Comparison of ENCODE assay signal across 2 cellular contexts in the genomic region with DNA sequence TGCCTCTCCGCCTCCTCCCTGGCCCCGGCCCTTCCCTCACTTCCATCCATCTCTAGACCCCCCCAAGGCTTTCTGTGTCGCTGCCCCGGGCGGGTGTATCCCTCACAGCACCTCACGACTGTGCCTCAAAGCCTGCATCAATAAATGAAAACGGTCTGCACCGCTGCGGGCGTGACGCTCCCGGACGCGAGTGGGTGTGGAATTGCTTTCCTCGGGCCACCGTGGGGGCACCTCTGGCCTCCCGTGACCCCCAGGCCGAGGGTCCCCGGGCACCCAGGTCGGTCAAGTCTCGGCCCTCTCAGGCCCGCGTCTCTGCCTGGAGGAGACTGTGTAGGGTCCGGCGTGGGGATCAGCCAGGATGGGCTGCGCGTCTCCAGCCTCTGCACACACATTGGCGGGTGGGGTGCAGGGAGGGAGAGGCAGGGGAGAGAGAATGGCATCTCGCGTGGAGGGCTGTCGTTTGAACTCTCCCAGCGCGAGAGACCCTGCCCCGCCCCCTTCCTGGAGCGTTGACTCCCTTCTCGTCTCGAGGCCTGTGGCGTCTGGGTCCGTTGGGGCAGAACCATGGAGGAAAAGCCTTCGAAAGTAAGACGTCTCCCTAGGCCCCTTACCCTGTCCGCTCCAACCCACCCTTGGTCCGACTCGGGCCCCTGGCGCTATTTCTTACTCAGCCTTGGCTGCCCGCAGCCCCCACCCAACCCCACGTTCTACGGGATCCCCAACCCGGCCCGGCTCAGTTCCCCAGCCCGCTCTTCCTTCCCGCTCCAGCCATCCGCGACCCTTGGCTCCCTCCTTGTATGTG.
TF ChIP-seq lines count a peak whose summit lies in the region.

A gene with protein sequence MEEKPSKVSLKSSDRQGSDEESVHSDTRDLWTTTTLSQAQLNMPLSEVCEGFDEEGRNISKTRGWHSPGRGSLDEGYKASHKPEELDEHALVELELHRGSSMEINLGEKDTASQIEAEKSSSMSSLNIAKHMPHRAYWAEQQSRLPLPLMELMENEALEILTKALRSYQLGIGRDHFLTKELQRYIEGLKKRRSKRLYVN (plus strand): TSS at position 512 of the 802 bp plus-strand sequence. CDS start 53 bp downstream, at position 565.

TF ChIP-seq in GM12878, 131 proteins besides CTCF, POLR2A, EP300 and RAD21:
- no peak for TF ChIP-seq BACH1 (IDR thresholded peaks at IDR 0.05; ENCODE audit: borderline replicate concordance)
- TF ChIP-seq SUZ12 (IDR thresholded peaks at IDR 0.05; ENCODE audit: unreplicated experiment) = peak; percentile 54

TF ChIP-seq in HepG2, 621 proteins besides CTCF, POLR2A, EP300 and RAD21 (continues in another document):
- TF ChIP-seq ZNF160 (CRISPR knock-in tag; IDR thresholded peaks at IDR 0.05) = no peak
- TF ChIP-seq, protein P1, sequence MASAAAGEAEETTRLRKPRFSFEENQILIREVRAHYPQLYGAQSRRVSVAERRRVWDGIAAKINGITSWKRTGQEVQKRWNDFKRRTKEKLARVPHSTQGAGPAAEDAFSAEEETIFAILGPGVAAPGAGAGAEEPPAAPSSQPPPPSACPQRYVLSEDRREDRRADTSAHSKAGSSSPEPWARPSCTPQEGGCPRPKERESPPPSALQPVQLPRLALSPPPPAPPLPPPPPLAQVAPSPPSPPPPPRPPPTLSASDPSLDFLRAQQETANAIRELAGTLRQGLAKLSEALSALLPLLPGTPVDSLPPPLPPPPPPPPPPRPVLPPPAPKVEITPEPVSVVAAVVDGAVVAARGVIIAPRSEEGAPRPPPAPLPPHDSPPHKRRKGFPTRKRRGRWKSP (CRISPR knock-in tag; IDR thresholded peaks at IDR 0.05) = no peak
- no peak for TF ChIP-seq CREM (IDR thresholded peaks at IDR 0.05)
- no peak for TF ChIP-seq CREM (CRISPR knock-in tag; IDR thresholded peaks at IDR 0.05)
- TF ChIP-seq, protein P2, sequence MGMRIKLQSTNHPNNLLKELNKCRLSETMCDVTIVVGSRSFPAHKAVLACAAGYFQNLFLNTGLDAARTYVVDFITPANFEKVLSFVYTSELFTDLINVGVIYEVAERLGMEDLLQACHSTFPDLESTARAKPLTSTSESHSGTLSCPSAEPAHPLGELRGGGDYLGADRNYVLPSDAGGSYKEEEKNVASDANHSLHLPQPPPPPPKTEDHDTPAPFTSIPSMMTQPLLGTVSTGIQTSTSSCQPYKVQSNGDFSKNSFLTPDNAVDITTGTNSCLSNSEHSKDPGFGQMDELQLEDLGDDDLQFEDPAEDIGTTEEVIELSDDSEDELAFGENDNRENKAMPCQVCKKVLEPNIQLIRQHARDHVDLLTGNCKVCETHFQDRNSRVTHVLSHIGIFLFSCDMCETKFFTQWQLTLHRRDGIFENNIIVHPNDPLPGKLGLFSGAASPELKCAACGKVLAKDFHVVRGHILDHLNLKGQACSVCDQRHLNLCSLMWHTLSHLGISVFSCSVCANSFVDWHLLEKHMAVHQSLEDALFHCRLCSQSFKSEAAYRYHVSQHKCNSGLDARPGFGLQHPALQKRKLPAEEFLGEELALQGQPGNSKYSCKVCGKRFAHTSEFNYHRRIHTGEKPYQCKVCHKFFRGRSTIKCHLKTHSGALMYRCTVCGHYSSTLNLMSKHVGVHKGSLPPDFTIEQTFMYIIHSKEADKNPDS (CRISPR knock-in tag; IDR thresholded peaks at IDR 0.05) = no peak
- 0 out of 2 replicates have a peak, but pooled peaks have one; percentile 6 for TF ChIP-seq ZNF703 (CRISPR knock-in tag; IDR thresholded peaks at IDR 0.05; ENCODE audit: borderline replicate concordance)
- no peak for TF ChIP-seq ZNF770 (CRISPR knock-in tag; IDR thresholded peaks at IDR 0.05)
- no peak for TF ChIP-seq CREBL2 (CRISPR knock-in tag; IDR thresholded peaks at IDR 0.05; ENCODE audit: borderline replicate concordance)
- TF ChIP-seq, protein P3, sequence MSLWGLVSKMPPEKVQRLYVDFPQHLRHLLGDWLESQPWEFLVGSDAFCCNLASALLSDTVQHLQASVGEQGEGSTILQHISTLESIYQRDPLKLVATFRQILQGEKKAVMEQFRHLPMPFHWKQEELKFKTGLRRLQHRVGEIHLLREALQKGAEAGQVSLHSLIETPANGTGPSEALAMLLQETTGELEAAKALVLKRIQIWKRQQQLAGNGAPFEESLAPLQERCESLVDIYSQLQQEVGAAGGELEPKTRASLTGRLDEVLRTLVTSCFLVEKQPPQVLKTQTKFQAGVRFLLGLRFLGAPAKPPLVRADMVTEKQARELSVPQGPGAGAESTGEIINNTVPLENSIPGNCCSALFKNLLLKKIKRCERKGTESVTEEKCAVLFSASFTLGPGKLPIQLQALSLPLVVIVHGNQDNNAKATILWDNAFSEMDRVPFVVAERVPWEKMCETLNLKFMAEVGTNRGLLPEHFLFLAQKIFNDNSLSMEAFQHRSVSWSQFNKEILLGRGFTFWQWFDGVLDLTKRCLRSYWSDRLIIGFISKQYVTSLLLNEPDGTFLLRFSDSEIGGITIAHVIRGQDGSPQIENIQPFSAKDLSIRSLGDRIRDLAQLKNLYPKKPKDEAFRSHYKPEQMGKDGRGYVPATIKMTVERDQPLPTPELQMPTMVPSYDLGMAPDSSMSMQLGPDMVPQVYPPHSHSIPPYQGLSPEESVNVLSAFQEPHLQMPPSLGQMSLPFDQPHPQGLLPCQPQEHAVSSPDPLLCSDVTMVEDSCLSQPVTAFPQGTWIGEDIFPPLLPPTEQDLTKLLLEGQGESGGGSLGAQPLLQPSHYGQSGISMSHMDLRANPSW (CRISPR knock-in tag; IDR thresholded peaks at IDR 0.05; ENCODE audit: borderline replicate concordance) = no peak
- TF ChIP-seq TSC22D2 (CRISPR knock-in tag; IDR thresholded peaks at IDR 0.05; ENCODE audit: borderline replicate concordance) = no peak
- TF ChIP-seq PLRG1 (conservative IDR thresholded peaks at IDR 0.05) = no peak
- no peak for TF ChIP-seq NAIF1 (CRISPR knock-in tag; IDR thresholded peaks at IDR 0.05; ENCODE audit: borderline replicate concordance)
- no peak for TF ChIP-seq ZNF44 (CRISPR knock-in tag; IDR thresholded peaks at IDR 0.05)
- TF ChIP-seq PAF1 (CRISPR knock-in tag; IDR thresholded peaks at IDR 0.05) = no peak
- no peak for TF ChIP-seq ZC3H4 (CRISPR knock-in tag; IDR thresholded peaks at IDR 0.05; ENCODE audit: borderline replicate concordance)
- TF ChIP-seq, protein P4, sequence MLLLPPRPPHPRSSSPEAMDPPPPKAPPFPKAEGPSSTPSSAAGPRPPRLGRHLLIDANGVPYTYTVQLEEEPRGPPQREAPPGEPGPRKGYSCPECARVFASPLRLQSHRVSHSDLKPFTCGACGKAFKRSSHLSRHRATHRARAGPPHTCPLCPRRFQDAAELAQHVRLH (CRISPR knock-in tag; IDR thresholded peaks at IDR 0.05; ENCODE audit: borderline replicate concordance, low read depth) = no peak
- TF ChIP-seq ISX (CRISPR knock-in tag; conservative IDR thresholded peaks at IDR 0.05) = no peak
- no peak for TF ChIP-seq CENPX (CRISPR knock-in tag; IDR thresholded peaks at IDR 0.05)
- no peak for TF ChIP-seq NFRKB (IDR thresholded peaks at IDR 0.05)
- TF ChIP-seq, protein P5, sequence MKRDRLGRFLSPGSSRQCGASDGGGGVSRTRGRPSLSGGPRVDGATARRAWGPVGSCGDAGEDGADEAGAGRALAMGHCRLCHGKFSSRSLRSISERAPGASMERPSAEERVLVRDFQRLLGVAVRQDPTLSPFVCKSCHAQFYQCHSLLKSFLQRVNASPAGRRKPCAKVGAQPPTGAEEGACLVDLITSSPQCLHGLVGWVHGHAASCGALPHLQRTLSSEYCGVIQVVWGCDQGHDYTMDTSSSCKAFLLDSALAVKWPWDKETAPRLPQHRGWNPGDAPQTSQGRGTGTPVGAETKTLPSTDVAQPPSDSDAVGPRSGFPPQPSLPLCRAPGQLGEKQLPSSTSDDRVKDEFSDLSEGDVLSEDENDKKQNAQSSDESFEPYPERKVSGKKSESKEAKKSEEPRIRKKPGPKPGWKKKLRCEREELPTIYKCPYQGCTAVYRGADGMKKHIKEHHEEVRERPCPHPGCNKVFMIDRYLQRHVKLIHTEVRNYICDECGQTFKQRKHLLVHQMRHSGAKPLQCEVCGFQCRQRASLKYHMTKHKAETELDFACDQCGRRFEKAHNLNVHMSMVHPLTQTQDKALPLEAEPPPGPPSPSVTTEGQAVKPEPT (CRISPR knock-in tag; IDR thresholded peaks at IDR 0.05; ENCODE audit: low read depth) = no peak
- TF ChIP-seq CBX5 (CRISPR knock-in tag; IDR thresholded peaks at IDR 0.05; ENCODE audit: borderline replicate concordance) = no peak
- TF ChIP-seq DMAP1 (CRISPR knock-in tag; IDR thresholded peaks at IDR 0.05) = 0 out of 2 replicates have a peak, but pooled peaks have one; percentile 1
- TF ChIP-seq GLMP (CRISPR knock-in tag; IDR thresholded peaks at IDR 0.05; ENCODE audit: borderline replicate concordance) = no peak
- TF ChIP-seq RORA (CRISPR knock-in tag; IDR thresholded peaks at IDR 0.05) = no peak
- TF ChIP-seq HES4 (CRISPR knock-in tag; IDR thresholded peaks at IDR 0.05; ENCODE audit: borderline replicate concordance) = no peak
- no peak for TF ChIP-seq KLF13 (CRISPR knock-in tag; IDR thresholded peaks at IDR 0.05)
- peak; percentile 8 for TF ChIP-seq HNRNPLL (IDR thresholded peaks at IDR 0.05; ENCODE audit: low read depth, low read length, poor library complexity, severe bottlenecking)
- TF ChIP-seq POGK (CRISPR knock-in tag; conservative IDR thresholded peaks at IDR 0.05) = no peak
- TF ChIP-seq ZNF350 (CRISPR knock-in tag; IDR thresholded peaks at IDR 0.05; ENCODE audit: borderline replicate concordance, low read depth) = no peak
- TF ChIP-seq FOXP1 (IDR thresholded peaks at IDR 0.05) = no peak
- TF ChIP-seq FOXP1 (CRISPR knock-in tag; IDR thresholded peaks at IDR 0.05) = no peak
- no peak for TF ChIP-seq RAD51 (IDR thresholded peaks at IDR 0.05; ENCODE audit: borderline replicate concordance)
- no peak for TF ChIP-seq MATR3 (CRISPR knock-in tag; IDR thresholded peaks at IDR 0.05)
- TF ChIP-seq, protein P6, sequence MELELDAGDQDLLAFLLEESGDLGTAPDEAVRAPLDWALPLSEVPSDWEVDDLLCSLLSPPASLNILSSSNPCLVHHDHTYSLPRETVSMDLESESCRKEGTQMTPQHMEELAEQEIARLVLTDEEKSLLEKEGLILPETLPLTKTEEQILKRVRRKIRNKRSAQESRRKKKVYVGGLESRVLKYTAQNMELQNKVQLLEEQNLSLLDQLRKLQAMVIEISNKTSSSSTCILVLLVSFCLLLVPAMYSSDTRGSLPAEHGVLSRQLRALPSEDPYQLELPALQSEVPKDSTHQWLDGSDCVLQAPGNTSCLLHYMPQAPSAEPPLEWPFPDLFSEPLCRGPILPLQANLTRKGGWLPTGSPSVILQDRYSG (CRISPR knock-in tag; IDR thresholded peaks at IDR 0.05) = no peak
- TF ChIP-seq FOXO4 (CRISPR knock-in tag; conservative IDR thresholded peaks at IDR 0.05) = no peak
- TF ChIP-seq ZNF460 (CRISPR knock-in tag; IDR thresholded peaks at IDR 0.05; ENCODE audit: borderline replicate concordance) = no peak
- TF ChIP-seq NR2F2 (IDR thresholded peaks at IDR 0.05; ENCODE audit: borderline replicate concordance, low read depth) = no peak
